Comparison of ENCODE assay signal across 11 cellular contexts in genomic region chr11:34223021-34223813, GRCh38.
DNase-seq lines count a peak whose midpoint lies in the region; ATAC-seq and TF ChIP-seq lines count a peak whose summit lies in the region.
"Had no signal": no experiment of that assay in that cellular context is flagged by ENCODE, and none has a peak within 500 bp of the region (broad histone marks: within the 10 kb centered on the region; RNA-seq: fewer than 3 reads in every experiment).

No MANE protein-coding gene starts in this region.

- no peak overlapping the region for H3K27ac Mint-ChIP-seq in type B pancreatic cell

- H3K27ac ChIP-seq in brain microvascular endothelial cell: no peak overlapping the region

- ATAC-seq in GM21526 (IDR thresholded peaks at IDR 0.05; ENCODE audit: low FRiP score, unreplicated experiment): no peak

- WGBS in lower leg skin, 2 donors: 48 to 50% methylated on average over 17 of the region's 17 CpGs

- H3K4me3 ChIP-seq in brain microvascular endothelial cell (ENCODE audit: low read depth, low read length): no peak overlapping the region
- no peak overlapping the region for H3K4me3 ChIP-seq in lower leg skin (ENCODE audit: low read depth, poor library complexity, severe bottlenecking)

- peak overlapping the region; percentile 14 for H3K4me3 Mint-ChIP-seq in type B pancreatic cell

- intact Hi-C loops in lower leg skin (cut with DNase I; ENCODE audit: low total_unique reads): no loop called here

- H3K36me3 Mint-ChIP-seq in type B pancreatic cell: peaks cover 4% of the 10 kb centered on the region

- no peaks in the 10 kb centered on the region for H3K36me3 ChIP-seq in brain microvascular endothelial cell (replicated peaks)

- peaks cover 8% of the 10 kb centered on the region for H3K27me3 Mint-ChIP-seq in type B pancreatic cell

- in situ Hi-C loops in brain microvascular endothelial cell (cut with HindIII; ENCODE audit: low pct_ligation_motif_present, low sequenced_read_pairs): no loop called here

- H3K9me3 Mint-ChIP-seq in type B pancreatic cell: no peaks in the 10 kb centered on the region

- DNase-seq in HT-29 (ENCODE audit: low spot score) (peak; percentile 80), brain microvascular endothelial cell (peak; percentile 50), lower leg skin (ENCODE audit: low spot score in 2 of 2) (peak; percentile 47 to 90), type B pancreatic cell (ENCODE audit: extremely low spot score, unreplicated experiment) (no peak), SKM-1 (lab: John Stamatoyannopoulos, UW; ENCODE audit: unreplicated experiment) (no peak), GM19240 (ENCODE audit: insufficient read length, low spot score) (no peak)
- DNase-seq: activated T-cell treated with anti-CD3 and anti-CD28 coated beads, Interleukin-2, amount 50 U/mL, for 48 hours; MM.1S; stimulated activated naive CD4-positive, alpha-beta T cell treated with Interleukin-2 at 50 U/mL for 16 hours; SW 1271 had no signal

- no peak for TF ChIP-seq CTCF in brain microvascular endothelial cell (IDR thresholded peaks at IDR 0.05; ENCODE audit: low read depth, low read length, missing control alignments)
- TF ChIP-seq CTCF in lower leg skin (IDR thresholded peaks at IDR 0.05): no peak
- TF ChIP-seq CTCF in type B pancreatic cell (conservative IDR thresholded peaks at IDR 0.05): no peak

- no peak for TF ChIP-seq POLR2A in lower leg skin (IDR thresholded peaks at IDR 0.05)

- H3K27me3 ChIP-seq in brain microvascular endothelial cell (replicated peaks): no peaks in the 10 kb centered on the region

- peaks cover 33% of the 10 kb centered on the region for H3K4me1 Mint-ChIP-seq in type B pancreatic cell (ENCODE audit: unreplicated experiment)

Comparison
In these comparisons a context has a peak if more than half of its experiments do, and no peak if none do; other contexts are left out.
1. DNase-seq: peak in HT-29 (single experiment), brain microvascular endothelial cell (single experiment) and lower leg skin (2 of 2); none in type B pancreatic cell (single experiment), SKM-1 (single experiment) and GM19240 (single experiment).